In the genomic region with DNA sequence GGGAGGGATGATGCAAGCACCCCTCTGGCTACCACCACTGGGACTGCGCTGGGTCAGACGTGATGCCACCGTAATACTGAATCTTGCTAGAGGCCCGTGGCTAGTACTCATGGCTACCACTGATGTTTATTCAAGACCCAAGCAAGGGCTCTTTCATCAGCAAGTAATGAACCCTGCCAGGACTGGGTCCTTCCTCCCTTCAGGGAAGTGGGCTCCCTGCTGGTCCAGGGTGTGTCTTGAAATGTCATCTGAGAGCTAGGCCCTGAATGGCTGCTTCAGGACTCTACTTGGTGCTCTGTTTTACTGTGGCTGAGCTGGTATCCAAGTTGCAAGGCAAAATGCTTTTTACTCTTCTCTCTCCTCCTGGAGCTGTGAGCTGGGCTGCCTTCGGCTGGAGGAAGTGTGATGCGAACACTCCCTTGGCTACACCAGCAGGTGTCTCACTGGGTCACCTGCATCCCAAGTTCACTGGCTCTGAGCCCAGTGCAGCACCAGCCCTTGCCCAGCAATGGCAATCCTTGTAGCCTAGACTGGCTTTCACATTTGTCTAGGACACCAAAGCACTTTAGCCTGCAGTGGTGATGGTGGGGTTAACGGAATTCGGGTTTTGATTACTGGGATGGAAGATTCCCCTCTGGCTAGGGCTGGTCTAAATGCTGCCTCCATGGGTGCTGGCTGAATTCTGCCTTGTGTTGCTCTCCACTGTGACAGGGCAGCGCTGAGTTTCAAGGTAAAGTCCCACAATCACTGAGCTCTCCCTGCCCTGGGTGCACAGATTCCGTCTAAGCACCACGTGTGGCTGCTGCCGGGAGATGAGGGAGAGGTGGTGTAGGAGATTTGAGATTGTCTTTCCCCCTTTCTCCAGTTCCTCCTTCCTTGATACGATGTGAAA, we compare ENCODE assay signal across 8 cellular contexts.
A peak's percentile ranks its signal among the peaks of the same experiment; 100 is the strongest.
DNase-seq lines count a peak whose midpoint lies in the region; ATAC-seq and TF ChIP-seq lines count a peak whose summit lies in the region.

No MANE protein-coding gene starts in this region.

- H3K27ac Mint-ChIP-seq in activated naive CD8-positive, alpha-beta T cell treated with anti-CD3 and anti-CD28 coated beads for 36 hours: no peak overlapping the region

- DNase-seq in NCI-H1930 (lab: John Stamatoyannopoulos, UW): peak; percentile 36 to 43
- DNase-seq in activated naive CD8-positive, alpha-beta T cell treated with anti-CD3 and anti-CD28 coated beads for 36 hours: peak; percentile 12
- peak; percentile 62 to 76 (median 76) for DNase-seq in mucosa of descending colon
- no peak for DNase-seq in ecto neural progenitor cell (ENCODE audit: low spot score)

- H3K36me3 ChIP-seq in mucosa of descending colon (ENCODE audit: low read depth): no peaks in the 10 kb centered on the region

- peak; percentile 99 for ATAC-seq in mucosa of descending colon
- no peak for ATAC-seq in GM21526 (IDR thresholded peaks at IDR 0.05; ENCODE audit: low FRiP score, unreplicated experiment)
- ATAC-seq in HG03159 (IDR thresholded peaks at IDR 0.05; ENCODE audit: unreplicated experiment): no peak
- no peak for ATAC-seq in HG02642 (IDR thresholded peaks at IDR 0.05; ENCODE audit: poor library complexity, unreplicated experiment)

- H3K4me1 ChIP-seq in mucosa of descending colon (ENCODE audit: low read depth): no peaks in the 10 kb centered on the region

- no peaks in the 10 kb centered on the region for H3K4me1 Mint-ChIP-seq in activated naive CD8-positive, alpha-beta T cell treated with anti-CD3 and anti-CD28 coated beads for 36 hours

- H3K36me3 Mint-ChIP-seq in activated naive CD8-positive, alpha-beta T cell treated with anti-CD3 and anti-CD28 coated beads for 36 hours: no peaks in the 10 kb centered on the region

- intact Hi-C loops in mucosa of descending colon (cut with DNase I, micrococcal nuclease): no loop called here

- no peaks in the 10 kb centered on the region for H3K9me3 ChIP-seq in mucosa of descending colon

- no peak overlapping the region for H3K4me3 ChIP-seq in mucosa of descending colon

- TF ChIP-seq CTCF in GM12874 (IDR thresholded peaks at IDR 0.05; ENCODE audit: insufficient read depth, low read depth, low read length): peak; percentile 47; the same call in 1 of the 2 replicates
- TF ChIP-seq CTCF in mucosa of descending colon (IDR thresholded peaks at IDR 0.05): peak; percentile 41

- no peaks in the 10 kb centered on the region for H3K9me3 Mint-ChIP-seq in activated naive CD8-positive, alpha-beta T cell treated with anti-CD3 and anti-CD28 coated beads for 36 hours

- peaks cover 8% of the 10 kb centered on the region for H3K27me3 Mint-ChIP-seq in activated naive CD8-positive, alpha-beta T cell treated with anti-CD3 and anti-CD28 coated beads for 36 hours

- H3K4me3 Mint-ChIP-seq in activated naive CD8-positive, alpha-beta T cell treated with anti-CD3 and anti-CD28 coated beads for 36 hours: no peak overlapping the region
